In the genomic region with DNA sequence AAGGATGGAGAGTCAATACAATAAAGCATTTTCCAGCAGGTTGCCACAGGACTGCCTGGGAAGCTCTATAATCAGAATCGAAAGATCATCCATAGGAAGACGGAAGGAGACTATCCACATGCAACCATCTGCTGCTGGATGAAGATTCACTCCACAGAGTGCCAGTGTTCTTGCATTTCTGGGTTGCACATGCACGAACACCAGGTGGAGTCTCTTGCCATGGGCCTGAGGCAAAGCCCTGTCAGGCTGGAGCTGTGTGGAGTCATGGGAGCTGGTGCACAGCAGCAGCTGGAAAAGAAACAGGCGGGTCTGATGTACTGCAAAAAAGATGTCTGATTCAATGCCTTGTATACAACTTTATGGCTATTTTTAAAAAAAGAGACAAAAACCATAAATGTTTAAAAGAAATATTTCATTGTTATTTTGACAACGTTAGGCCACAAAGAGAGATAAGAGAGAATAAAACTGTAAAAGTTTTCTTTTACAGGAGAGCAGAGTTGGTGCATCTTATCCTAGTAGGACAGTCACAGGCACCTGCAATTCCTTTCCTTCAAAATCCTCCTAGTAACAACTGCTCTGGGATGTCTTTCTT, we compare ENCODE assay signal across 8 cellular contexts. TPM values are rescaled to one million over a fixed set of nuclear protein-coding genes. Genes with fewer than 3 reads are reported as not detected.
DNase-seq lines count a peak whose midpoint lies in the region; ATAC-seq and TF ChIP-seq lines count a peak whose summit lies in the region.

No MANE protein-coding gene starts in this region.

- peak; percentile 80 to 82 for DNase-seq in Caco-2
- DNase-seq in MG63: peak; percentile 24
- no peak for DNase-seq in coronary artery (ENCODE audit: low spot score)
- peak; percentile 74 for DNase-seq in myocyte (ENCODE audit: low read depth)
- no peak for DNase-seq in mesenteric fat pad (ENCODE audit: low spot score)

- ATAC-seq in HG03175 (IDR thresholded peaks at IDR 0.05; ENCODE audit: unreplicated experiment) (no peak), GM18517 (IDR thresholded peaks at IDR 0.05; ENCODE audit: unreplicated experiment) (no peak)
- no peak for ATAC-seq in activated CD4-positive, CD25-positive, alpha-beta regulatory T cell treated with anti-CD3 and anti-CD28 coated beads, Interleukin-2, amount 50 U/mL, for 24 hours

- no peak overlapping the region for H3K27ac ChIP-seq in coronary artery

- H3K4me3 ChIP-seq in Caco-2 (ENCODE audit: low read depth, low read length): no peak overlapping the region
- no peak overlapping the region for H3K4me3 ChIP-seq in MG63
- no peak overlapping the region for H3K4me3 ChIP-seq in coronary artery

- CTCF ChIA-PET in Caco-2 (lab: Charles Lee): interaction anchor here (0.5 to 1.2 kb wide), 10 partner anchors 75 to 674 kb away, joined by 3 to 11 read pairs (median 4); no protein-coding TSS in a partner anchor

- H3K27me3 Mint-ChIP-seq in Caco-2 (ENCODE audit: insufficient read depth, unreplicated experiment): no peaks in the 10 kb centered on the region

- H3K4me1 ChIP-seq in Caco-2: peaks cover 11% of the 10 kb centered on the region; the same call in 1 of the 2 replicates

- intact Hi-C loops in Caco-2 (cut with micrococcal nuclease; ENCODE audit: unreplicated experiment): loop anchor here (1.0 to 10.0 kb wide), 8 partner anchors 56 to 675 kb away; no protein-coding TSS in a partner anchor

- POLR2A ChIA-PET in Caco-2 (lab: Charles Lee): no interaction called here

- peak; percentile 85 to 90 for TF ChIP-seq CTCF in Caco-2 (IDR thresholded peaks at IDR 0.05; ENCODE audit: insufficient read depth in 1 of 2, low read depth in 1 of 2, low read length in 1 of 2, severe bottlenecking in 1 of 2, unreplicated experiment in 1 of 2)
- peak; percentile 26 for TF ChIP-seq CTCF in coronary artery (IDR thresholded peaks at IDR 0.05)

- BruUV-seq in Caco-2 (replicated peaks; lab: Mats Ljungman, UMichigan): no TSS peak

- no peaks in the 10 kb centered on the region for H3K36me3 Mint-ChIP-seq in Caco-2 (ENCODE audit: insufficient read depth, unreplicated experiment)

- H3K9me3 ChIP-seq in Caco-2: no peaks in the 10 kb centered on the region
- H3K9me3 ChIP-seq in MG63: no peaks in the 10 kb centered on the region

- H3K4me1 Mint-ChIP-seq in Caco-2 (ENCODE audit: low read depth, unreplicated experiment): peaks cover 17% of the 10 kb centered on the region

- H3K9me3 Mint-ChIP-seq in Caco-2 (ENCODE audit: unreplicated experiment): no peaks in the 10 kb centered on the region

- no peaks in the 10 kb centered on the region for H3K36me3 ChIP-seq in Caco-2 (ENCODE audit: control insufficient read depth, insufficient read depth, low read length)
- H3K36me3 ChIP-seq in MG63: no peaks in the 10 kb centered on the region

- H3K27me3 ChIP-seq in Caco-2 (replicated peaks; ENCODE audit: control insufficient read depth, insufficient read depth, low read length) (no peaks in the 10 kb centered on the region), MG63 (no peaks in the 10 kb centered on the region; the same call in 1 of the 2 replicates)

- no peak overlapping the region for H3K4me3 Mint-ChIP-seq in Caco-2 (ENCODE audit: unreplicated experiment)

- no peak overlapping the region for H3K27ac Mint-ChIP-seq in Caco-2 (ENCODE audit: unreplicated experiment)

RNA-seq across cellular contexts. Expression of a gene that starts 12.9 kb away (rescaled TPM):
- total RNA-seq in Caco-2 (2022): 0.02 TPM in 1 of 2 replicates, not detected in the other
- total RNA-seq in MG63 (2014; rRNA removed; shearing (Covaris generic); ENCODE audit: low replicate concordance): not detected in 2 replicates
- total RNA-seq in myocyte: 1.0 and 1.7 TPM in 2 replicates
- 0.21 TPM for polyA plus RNA-seq in myocyte (2012)
- 0.45 TPM for total RNA-seq in mesenteric fat pad

Comparison
In these comparisons a context has a peak if more than half of its experiments do, and no peak if none do; other contexts are left out.
1. DNase-seq: peak in Caco-2 (2 of 2), MG63 (single experiment) and myocyte (single experiment); none in coronary artery (single experiment) and mesenteric fat pad (single experiment).